Comparison of ENCODE assay signal across 28 cellular contexts in the genomic region with DNA sequence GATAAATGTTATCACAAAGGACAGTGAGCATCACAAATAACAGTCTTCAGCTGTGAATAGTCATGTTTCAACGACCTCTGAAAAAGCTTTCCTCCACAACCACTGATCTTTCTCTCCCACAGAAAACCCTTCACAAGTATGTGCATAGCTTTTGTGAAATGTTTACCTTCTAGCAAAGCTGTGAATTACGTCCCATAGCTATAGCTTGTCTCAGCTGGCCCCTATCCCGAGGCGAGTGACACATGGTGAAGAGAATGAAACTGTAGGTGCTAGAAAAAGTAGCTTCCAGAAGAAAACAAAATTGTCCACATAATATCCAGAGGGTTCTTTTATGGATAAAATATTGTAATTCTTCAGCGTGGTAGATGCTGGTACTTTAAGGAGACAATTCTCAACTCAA.
"Had no signal": no experiment of that assay in that cellular context is flagged by ENCODE, and none has a peak within 500 bp of the region (broad histone marks: within the 10 kb centered on the region; RNA-seq: fewer than 3 reads in every experiment).

No MANE protein-coding gene starts in this region.

- ATAC-seq: natural killer cell; psoas muscle; right cardiac atrium; right lobe of liver; stimulated activated effector memory CD8-positive, alpha-beta T cell treated with anti-CD3 and anti-CD28 coated beads, Interleukin-12 subunit alpha, Interleukin-12 subunit beta, amount 100 ng/mL, for 72 hours; stimulated activated naive B cell treated with anti-CD40 and anti-IgM and Interleukin-4, amounts not matched to agents 10 μg/mL and 1 μg/mL and 100 μg/mL, for 72 hours; upper lobe of right lung had no signal

- H3K4me1 ChIP-seq: neural progenitor cell, parathyroid adenoma, psoas muscle, right lobe of liver, sigmoid colon, stomach, thyroid gland, tibial nerve, upper lobe of right lung, uterus had no signal

- H3K4me3 ChIP-seq: neural progenitor cell, ovary, psoas muscle, right lobe of liver, sigmoid colon, stomach, thoracic aorta, thyroid gland, tibial nerve, upper lobe of right lung, uterus had no signal

- DNase-seq: natural killer cell; occipital lobe; ovary; posterior cingulate gyrus; psoas muscle; right cardiac atrium; right lobe of liver; sigmoid colon; small intestine; stimulated activated CD4-positive, alpha-beta T cell treated with anti-CD3 and anti-CD28 coated beads, Interleukin-15, amount 100 ng/mL, for 24 hours; stimulated activated CD4-positive, alpha-beta T cell treated with anti-CD3 and anti-CD28 coated beads, Interleukin-2, amount 100 ng/mL, for 24 hours; stimulated activated CD4-positive, alpha-beta T cell treated with anti-CD3 and anti-CD28 coated beads, Interleukin-2, amount 100 ng/mL, for 48 hours; stimulated activated CD4-positive, alpha-beta T cell treated with anti-CD3 and anti-CD28 coated beads, Interleukin-4, amount 100 ng/mL, for 24 hours; stimulated activated naive B cell treated with anti-CD40 and anti-IgM and Interleukin-4, amounts not matched to agents 10 μg/mL and 1 μg/mL and 100 μg/mL, for 72 hours; stimulated activated naive CD4-positive, alpha-beta T cell treated with Interleukin-2 at 50 U/mL for 16 hours; stomach; thyroid gland; upper lobe of right lung; uterus had no signal

- H3K27me3 Mint-ChIP-seq: progenitor cell of endocrine pancreas had no signal

- H3K4me3 Mint-ChIP-seq: natural killer cell; nephron; neural progenitor cell; stimulated activated effector memory CD8-positive, alpha-beta T cell treated with anti-CD3 and anti-CD28 coated beads, Interleukin-12 subunit alpha, Interleukin-12 subunit beta, amount 100 ng/mL, for 72 hours; stimulated activated naive B cell treated with anti-CD40 and anti-IgM and Interleukin-4, amounts not matched to agents 10 μg/mL and 1 μg/mL and 100 μg/mL, for 72 hours; stimulated activated naive CD8-positive, alpha-beta T cell treated with anti-CD3 and anti-CD28 coated beads, Interleukin-15, Interleukin-2, amounts not matched to agents 100 ng/mL and 50 ng/mL, for 24 hours; type B pancreatic cell had no signal

- H3K4me1 Mint-ChIP-seq: natural killer cell; nephron; neural progenitor cell; stimulated activated effector memory CD8-positive, alpha-beta T cell treated with anti-CD3 and anti-CD28 coated beads, Interleukin-12 subunit alpha, Interleukin-12 subunit beta, amount 100 ng/mL, for 72 hours; stimulated activated naive B cell treated with anti-CD40 and anti-IgM and Interleukin-4, amounts not matched to agents 10 μg/mL and 1 μg/mL and 100 μg/mL, for 72 hours had no signal

- H3K36me3 ChIP-seq: neural progenitor cell, ovary, right lobe of liver, sigmoid colon, stomach, thoracic aorta, thyroid gland, tibial nerve, upper lobe of right lung, uterus had no signal

- H3K27ac ChIP-seq: neural progenitor cell, ovary, parathyroid adenoma, psoas muscle, right lobe of liver, sigmoid colon, stomach, thoracic aorta, thyroid gland, tibial nerve, upper lobe of right lung, uterus had no signal

- FAIRE-seq: small intestine had no signal

- H3K9me3 Mint-ChIP-seq: nephron, type B pancreatic cell had no signal

- H3K27ac Mint-ChIP-seq: natural killer cell; nephron; neural progenitor cell; progenitor cell of endocrine pancreas; stimulated activated effector memory CD8-positive, alpha-beta T cell treated with anti-CD3 and anti-CD28 coated beads, Interleukin-12 subunit alpha, Interleukin-12 subunit beta, amount 100 ng/mL, for 72 hours; stimulated activated naive B cell treated with anti-CD40 and anti-IgM and Interleukin-4, amounts not matched to agents 10 μg/mL and 1 μg/mL and 100 μg/mL, for 72 hours; stimulated activated naive CD8-positive, alpha-beta T cell treated with anti-CD3 and anti-CD28 coated beads, Interleukin-15, Interleukin-2, amounts not matched to agents 100 ng/mL and 50 ng/mL, for 24 hours; type B pancreatic cell had no signal

- H3K27me3 ChIP-seq: neural progenitor cell, ovary, right lobe of liver, sigmoid colon, thyroid gland, tibial nerve, upper lobe of right lung, uterus had no signal

- H3K36me3 Mint-ChIP-seq: natural killer cell; neural progenitor cell; stimulated activated effector memory CD8-positive, alpha-beta T cell treated with anti-CD3 and anti-CD28 coated beads, Interleukin-12 subunit alpha, Interleukin-12 subunit beta, amount 100 ng/mL, for 72 hours; stimulated activated naive B cell treated with anti-CD40 and anti-IgM and Interleukin-4, amounts not matched to agents 10 μg/mL and 1 μg/mL and 100 μg/mL, for 72 hours; type B pancreatic cell had no signal
